In the genomic region with DNA sequence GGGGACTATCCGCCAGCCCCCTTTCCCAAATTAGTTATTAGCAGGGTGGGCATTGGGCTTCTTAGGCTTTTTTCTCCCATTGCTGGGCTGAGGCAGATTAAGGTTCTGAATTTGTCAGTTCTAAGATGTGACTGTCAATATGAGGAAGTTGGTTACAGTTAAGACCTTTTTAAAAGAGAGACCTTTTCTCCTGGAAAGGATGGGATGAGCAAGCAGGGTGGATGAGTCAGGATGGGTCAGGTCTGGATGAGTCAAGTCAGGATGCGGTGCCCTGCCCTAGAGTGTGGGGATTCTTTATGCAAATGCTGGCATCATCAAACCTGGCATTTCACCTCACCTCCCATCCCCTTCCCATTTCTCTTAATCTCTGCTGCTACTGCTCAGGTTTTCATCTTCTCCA, we compare ENCODE assay signal across 8 cellular contexts. TPM values are rescaled to one million over a fixed set of nuclear protein-coding genes. Genes with fewer than 3 reads are reported as not detected.
DNase-seq lines count a peak whose midpoint lies in the region; ATAC-seq and TF ChIP-seq lines count a peak whose summit lies in the region.

No MANE protein-coding gene starts in this region.

- no peak overlapping the region for H2AFZ ChIP-seq in hepatocyte

- no peaks in the 10 kb centered on the region for H3K9me3 Mint-ChIP-seq in activated CD8-positive, alpha-beta T cell treated with anti-CD3 and anti-CD28 coated beads, Interleukin-2, amount 10 ng/mL, durations not matched to agents 7 days and 5 days (ENCODE audit: insufficient read depth)

- no peaks in the 10 kb centered on the region for H3K9me2 ChIP-seq in hepatocyte (replicated peaks; ENCODE audit: insufficient read depth)

- H3K79me2 ChIP-seq in hepatocyte: peaks cover 67% of the 10 kb centered on the region

- H3K27ac ChIP-seq in BLaER1 (peak overlapping the region; percentile 99; the same call in 1 of the 2 replicates), HUES64 (ENCODE audit: low read depth, low read length) (no peak overlapping the region), hepatocyte (peak overlapping the region; percentile 82)

- peak overlapping the region; percentile 94 for H3K4me3 Mint-ChIP-seq in activated CD8-positive, alpha-beta T cell treated with anti-CD3 and anti-CD28 coated beads, Interleukin-2, amount 10 ng/mL, durations not matched to agents 7 days and 5 days

- intact Hi-C loops in sciatic nerve (cut with DNase I): loop anchor here (10.0 kb wide), 1 partner anchor 212 kb away; no protein-coding TSS in a partner anchor

- peaks cover 63% of the 10 kb centered on the region for H4K20me1 ChIP-seq in BLaER1
- peaks cover 37% of the 10 kb centered on the region for H4K20me1 ChIP-seq in hepatocyte (ENCODE audit: insufficient read depth, poor library complexity, severe bottlenecking)

- H3K4me1 Mint-ChIP-seq in activated CD8-positive, alpha-beta T cell treated with anti-CD3 and anti-CD28 coated beads, Interleukin-2, amount 10 ng/mL, durations not matched to agents 7 days and 5 days (ENCODE audit: low read depth): peaks cover 65% of the 10 kb centered on the region

- CTCF ChIA-PET in activated CD8-positive, alpha-beta T cell treated with anti-CD3 and anti-CD28 coated beads, Interleukin-2, amount 10 ng/mL, durations not matched to agents 7 days and 5 days (lab: Charles Lee): interaction anchor here (1.1 to 2.4 kb wide), 5 partner anchors 26 to 282 kb away, joined by 4 to 27 read pairs (median 13); no protein-coding TSS in a partner anchor

- H3K36me3 Mint-ChIP-seq in activated CD8-positive, alpha-beta T cell treated with anti-CD3 and anti-CD28 coated beads, Interleukin-2, amount 10 ng/mL, durations not matched to agents 7 days and 5 days (ENCODE audit: low read depth): peaks cover 59% of the 10 kb centered on the region

- H3K27me3 ChIP-seq in BLaER1 (no peaks in the 10 kb centered on the region), HUES64 (ENCODE audit: insufficient read depth, low read length) (no peaks in the 10 kb centered on the region), hepatocyte (no peaks in the 10 kb centered on the region)

- H3K9me3 ChIP-seq in BLaER1 (no peaks in the 10 kb centered on the region), HUES64 (ENCODE audit: insufficient read depth, low read depth, low read length) (no peaks in the 10 kb centered on the region), hepatocyte (ENCODE audit: low read depth) (no peaks in the 10 kb centered on the region)

- H3K27me3 Mint-ChIP-seq in activated CD8-positive, alpha-beta T cell treated with anti-CD3 and anti-CD28 coated beads, Interleukin-2, amount 10 ng/mL, durations not matched to agents 7 days and 5 days (ENCODE audit: low read depth): peaks cover 3% of the 10 kb centered on the region

- H3K27ac Mint-ChIP-seq in activated CD8-positive, alpha-beta T cell treated with anti-CD3 and anti-CD28 coated beads, Interleukin-2, amount 10 ng/mL, durations not matched to agents 7 days and 5 days: peak overlapping the region; percentile 90

- no peak for ATAC-seq in activated CD8-positive, alpha-beta T cell treated with anti-CD3 and anti-CD28 coated beads, Interleukin-2, amount 10 ng/mL, durations not matched to agents 7 days and 5 days
- ATAC-seq in sciatic nerve (no peak), GM18907 (IDR thresholded peaks at IDR 0.05; ENCODE audit: unreplicated experiment) (no peak)

- TF ChIP-seq CTCF in hepatocyte (IDR thresholded peaks at IDR 0.05; ENCODE audit: poor library complexity): no peak

- H3K4me3 ChIP-seq in BLaER1: peak overlapping the region; percentile 98
- H3K4me3 ChIP-seq in HUES64 (ENCODE audit: low read length): peak overlapping the region; percentile 99
- H3K4me3 ChIP-seq in hepatocyte: no peak overlapping the region

- H3K4me1 ChIP-seq in BLaER1 (peaks cover 52% of the 10 kb centered on the region), HUES64 (ENCODE audit: insufficient read depth, low read length) (peaks cover 40% of the 10 kb centered on the region), hepatocyte (ENCODE audit: insufficient read depth) (peaks cover 7% of the 10 kb centered on the region)

- DNase-seq in activated CD8-positive, alpha-beta T cell treated with anti-CD3 and anti-CD28 coated beads, Interleukin-2, amount 10 ng/mL, durations not matched to agents 7 days and 5 days: no peak
- DNase-seq in hepatocyte (ENCODE audit: low spot score) (peak; percentile 54), sciatic nerve (ENCODE audit: low spot score) (no peak), NCI-H446 (lab: John Stamatoyannopoulos, UW) (no peak)
- peak; percentile 52 for DNase-seq in stimulated activated CD4-positive, alpha-beta T cell treated with anti-CD3 and anti-CD28 coated beads, Interleukin-4, amount 100 ng/mL, for 1 hour

- POLR2A ChIA-PET in activated CD8-positive, alpha-beta T cell treated with anti-CD3 and anti-CD28 coated beads, Interleukin-2, amount 10 ng/mL, durations not matched to agents 7 days and 5 days (lab: Charles Lee): interaction anchor here (1.5 to 1.9 kb wide), 2 partner anchors 27 to 272 kb away, joined by 6 to 7 read pairs; partner anchors contain the start of gene HAPLN3

- H3K36me3 ChIP-seq in BLaER1 (peaks cover 21% of the 10 kb centered on the region), HUES64 (ENCODE audit: insufficient read depth, low read length) (peaks cover 46% of the 10 kb centered on the region), hepatocyte (replicated peaks; ENCODE audit: insufficient read depth, low read depth) (no peaks in the 10 kb centered on the region)

- H3K9ac ChIP-seq in BLaER1 (peak overlapping the region; percentile 99), HUES64 (ENCODE audit: low read depth, low read length) (0 out of 2 replicates have a peak overlapping the region, but pooled peaks have one; percentile 98)

- 40% methylated on average over 2 of the region's 2 CpGs for whole genome bisulfite sequencing in HUES64
- 82% methylated on average over 2 of the region's 2 CpGs for WGBS in hepatocyte (ENCODE audit: low lambda C conversion rate, missing lambda C conversion rate)

- H3K4me2 ChIP-seq in BLaER1: peak overlapping the region; percentile 88
- H3K4me2 ChIP-seq in hepatocyte: peak overlapping the region; percentile 94

RNA-seq across cellular contexts. Expression of gene AEN, which starts 1.9 kb away (rescaled TPM):
- polyA plus RNA-seq in HUES64 (2013, experiment 1 of 2): 79.1 TPM
- polyA plus RNA-seq in HUES64 (2013, experiment 2 of 2): 69.9 TPM
- total RNA-seq in activated CD8-positive, alpha-beta T cell treated with anti-CD3 and anti-CD28 coated beads, Interleukin-2, amount 10 ng/mL, durations not matched to agents 7 days and 5 days: 10 to 100 TPM; 52.6 to 53.2 TPM
- 25.0 TPM in 2 replicates for total RNA-seq in hepatocyte
- polyA plus RNA-seq in hepatocyte: 18.3 and 28.0 TPM in 2 replicates
- total RNA-seq in sciatic nerve: 10.7 TPM

RNA-seq across cellular contexts. Expression of gene ISG20, which starts 15.8 kb away (rescaled TPM):
- polyA plus RNA-seq in HUES64 (2013, experiment 1 of 2): 1.2 TPM
- polyA plus RNA-seq in HUES64 (2013, experiment 2 of 2): 2.4 TPM
- 100 to 1,000 TPM; 141 to 151 TPM for total RNA-seq in activated CD8-positive, alpha-beta T cell treated with anti-CD3 and anti-CD28 coated beads, Interleukin-2, amount 10 ng/mL, durations not matched to agents 7 days and 5 days
- total RNA-seq in hepatocyte (3.8 and 13.3 TPM in 2 replicates), sciatic nerve (20.2 TPM)
- 11.9 and 15.8 TPM in 2 replicates for polyA plus RNA-seq in hepatocyte

Comparison
In these comparisons a context has a peak if more than half of its experiments do, and no peak if none do; other contexts are left out.
1. DNase-seq: peak in hepatocyte (single experiment) and stimulated activated CD4-positive, alpha-beta T cell treated with anti-CD3 and anti-CD28 coated beads, Interleukin-4, amount 100 ng/mL, for 1 hour (single experiment); none in activated CD8-positive, alpha-beta T cell treated with anti-CD3 and anti-CD28 coated beads, Interleukin-2, amount 10 ng/mL, durations not matched to agents 7 days and 5 days (single experiment), sciatic nerve (single experiment) and NCI-H446 (0 of 2).